In the genomic region with DNA sequence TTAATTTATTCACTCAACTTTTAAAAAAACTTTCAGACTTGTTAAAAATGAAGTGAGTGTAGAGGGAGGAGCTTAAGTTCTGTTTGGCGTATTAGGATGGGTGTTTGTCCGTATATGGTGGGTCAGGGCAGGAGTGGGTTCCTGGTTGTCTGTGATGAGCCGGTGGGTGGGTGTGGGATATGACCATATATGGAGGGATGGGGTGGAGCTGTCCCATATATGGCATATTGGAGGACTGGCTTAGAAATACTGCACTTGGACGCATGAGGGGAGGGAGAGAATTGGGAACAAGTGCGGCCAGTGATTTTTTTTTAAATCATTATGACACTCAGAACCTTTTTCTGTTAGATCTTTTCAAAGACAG, we compare ENCODE assay signal across 8 cellular contexts. TPM values are rescaled to one million over a fixed set of nuclear protein-coding genes. Genes with fewer than 3 reads are reported as not detected.
DNase-seq lines count a peak whose midpoint lies in the region; ATAC-seq and TF ChIP-seq lines count a peak whose summit lies in the region.

No MANE protein-coding gene starts in this region.

- H3K4me3 ChIP-seq in HUES64 (ENCODE audit: low read length) (peak overlapping the region; percentile 76), neural progenitor cell (peak overlapping the region; percentile 90)

- peak overlapping the region; percentile 80 for H3K4me2 ChIP-seq in neural progenitor cell

- H3K9me3 ChIP-seq in HUES64 (ENCODE audit: insufficient read depth, low read depth, low read length) (peaks cover 28% of the 10 kb centered on the region), neural progenitor cell (ENCODE audit: low read depth) (peaks cover 24% of the 10 kb centered on the region)

- DNase-seq in DMS 273 (lab: John Stamatoyannopoulos, UW; ENCODE audit: unreplicated experiment) (peak; percentile 86), SIG-M5 (lab: John Stamatoyannopoulos, UW) (peak; percentile 82), foreskin keratinocyte (peak; percentile 66 to 85), neural progenitor cell (ENCODE audit: low spot score) (peak; percentile 63), stromal cell of bone marrow (ENCODE audit: low read depth) (peak; percentile 89)
- DNase-seq in activated naive CD4-positive, alpha-beta T cell (lab: John Stamatoyannopoulos, UW) = peak; percentile 4 to 46 (median 11)

- H3K27me3 ChIP-seq in HUES64 (ENCODE audit: insufficient read depth, low read length) = no peaks in the 10 kb centered on the region
- no peaks in the 10 kb centered on the region for H3K27me3 ChIP-seq in foreskin keratinocyte
- no peaks in the 10 kb centered on the region for H3K27me3 ChIP-seq in neural progenitor cell

- peaks cover 28% of the 10 kb centered on the region for H3K4me1 Mint-ChIP-seq in neural progenitor cell

- H2AFZ ChIP-seq in neural progenitor cell (replicated peaks) = no peak overlapping the region

- 29% methylated on average over 4 of the region's 5 CpGs for WGBS in HUES64

- H3K4me1 ChIP-seq in HUES64 (ENCODE audit: insufficient read depth, low read length) = 0 out of 2 replicates have a peak, but pooled peaks cover 6% of the 10 kb centered on the region
- no peaks in the 10 kb centered on the region for H3K4me1 ChIP-seq in foreskin keratinocyte
- peaks cover 16% of the 10 kb centered on the region for H3K4me1 ChIP-seq in neural progenitor cell

- H3K4me3 Mint-ChIP-seq in neural progenitor cell = peak overlapping the region; percentile 97

- H3K27ac Mint-ChIP-seq in neural progenitor cell = peak overlapping the region; percentile 99

- peaks cover 15% of the 10 kb centered on the region for H3F3A ChIP-seq in neural progenitor cell (ENCODE audit: low read depth)

- H3K9me3 Mint-ChIP-seq in neural progenitor cell = peaks cover 29% of the 10 kb centered on the region

- peaks cover 43% of the 10 kb centered on the region for H3K36me3 Mint-ChIP-seq in neural progenitor cell

- ATAC-seq in GM21526 (IDR thresholded peaks at IDR 0.05; ENCODE audit: low FRiP score, unreplicated experiment) (peak; percentile 69), foreskin keratinocyte (peak; percentile 73)

- peaks cover 30% of the 10 kb centered on the region for H3K36me3 ChIP-seq in HUES64 (ENCODE audit: insufficient read depth, low read length)
- H3K36me3 ChIP-seq in neural progenitor cell = peaks cover 15% of the 10 kb centered on the region

- no peak for TF ChIP-seq CTCF in foreskin keratinocyte (conservative IDR thresholded peaks at IDR 0.05)
- no peak for TF ChIP-seq CTCF in neural progenitor cell (IDR thresholded peaks at IDR 0.05)

- H3K79me2 ChIP-seq in neural progenitor cell (ENCODE audit: low read depth) = peaks cover 59% of the 10 kb centered on the region

- no peak overlapping the region for H3K27ac ChIP-seq in HUES64 (ENCODE audit: low read depth, low read length)
- peak overlapping the region; percentile 18 for H3K27ac ChIP-seq in foreskin keratinocyte
- H3K27ac ChIP-seq in neural progenitor cell = no peak overlapping the region

- H3K9ac ChIP-seq in HUES64 (ENCODE audit: low read depth, low read length) = peak overlapping the region; percentile 50; the same call in 1 of the 2 replicates
- H3K9ac ChIP-seq in neural progenitor cell = no peak overlapping the region

- peaks cover 59% of the 10 kb centered on the region for H4K20me1 ChIP-seq in neural progenitor cell (ENCODE audit: low read depth)

- H3K27me3 Mint-ChIP-seq in neural progenitor cell (ENCODE audit: insufficient read depth, low read depth) = peaks cover 10% of the 10 kb centered on the region

RNA-seq across cellular contexts. Expression of a gene that starts 1.5 kb away (rescaled TPM):
- 16.7 TPM for polyA plus RNA-seq in HUES64 (2013, experiment 1 of 2)
- polyA plus RNA-seq in HUES64 (2013, experiment 2 of 2) = 20.5 TPM
- total RNA-seq in foreskin keratinocyte (11.1 and 12.3 TPM in 2 replicates), neural progenitor cell (ENCODE audit: low replicate concordance) (63.2 and 84.9 TPM in 2 replicates)
- 5.3 and 6.0 TPM in 2 replicates for polyA plus RNA-seq in foreskin keratinocyte

Comparison
In these comparisons a context has a peak if more than half of its experiments do, and no peak if none do; other contexts are left out.
1. DNase-seq: peak in every context shown above with its lines; median percentile 89 in stromal cell of bone marrow; 86 in DMS 273; 82 in SIG-M5; 76 in foreskin keratinocyte; 63 in neural progenitor cell; 11 in activated naive CD4-positive, alpha-beta T cell.